In the genomic region with DNA sequence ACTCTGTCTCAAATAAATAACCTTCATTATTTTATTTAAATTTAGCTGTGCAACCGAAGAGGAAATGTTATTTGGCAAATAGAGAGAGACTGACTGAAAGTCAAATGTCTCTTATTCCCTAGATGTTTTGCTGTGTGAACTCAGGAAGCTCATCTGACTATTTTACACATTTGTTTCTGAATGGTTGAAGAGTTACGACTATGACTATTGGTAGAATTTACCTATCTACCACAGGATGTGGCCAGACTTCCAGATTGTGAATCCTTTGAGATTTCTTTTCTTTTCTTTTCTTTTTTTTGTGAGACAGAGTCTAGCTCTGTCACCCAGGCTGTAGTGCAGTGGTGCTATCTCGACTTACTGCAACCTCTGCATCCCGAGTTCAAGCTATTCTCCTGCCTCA, we compare ENCODE assay signal across 1 cellular context.
A peak's percentile ranks its signal among the peaks of the same experiment; 100 is the strongest.
TF ChIP-seq lines count a peak whose summit lies in the region.

No MANE protein-coding gene starts in this region.

TF ChIP-seq in GM12878, 131 proteins besides CTCF, POLR2A, EP300 and RAD21:
- TF ChIP-seq STAT1 (conservative IDR thresholded peaks at IDR 0.05) (no peak), RUNX3 (IDR thresholded peaks at IDR 0.05; ENCODE audit: low read length) (peak; percentile 48), POU2F2 (IDR thresholded peaks at IDR 0.05; ENCODE audit: borderline replicate concordance, low read depth, low read length) (0 out of 3 replicates have a peak, but pooled peaks have one; percentile 30), ZNF384 (IDR thresholded peaks at IDR 0.05; ENCODE audit: borderline replicate concordance, low read depth, low read length) (no peak)
